In genomic region chr12:92362785-92363184, GRCh38 we compare ENCODE assay signal across 8 cellular contexts.
DNase-seq lines count a peak whose midpoint lies in the region; ATAC-seq and TF ChIP-seq lines count a peak whose summit lies in the region.

No MANE protein-coding gene starts in this region.

- in situ Hi-C loops in brain microvascular endothelial cell (cut with HindIII; ENCODE audit: low pct_ligation_motif_present, low sequenced_read_pairs), result no loop called here

- no peak for DNase-seq in NCI-H510A treated with DMSO at 0.1 percent for 48 hours (lab: John Stamatoyannopoulos, UW)
- DNase-seq in brain microvascular endothelial cell, result no peak
- no peak for DNase-seq in left cardiac atrium
- no peak for DNase-seq in epidermal melanocyte (ENCODE audit: insufficient read length, low spot score)

- no peak overlapping the region for H3K4me3 ChIP-seq in brain microvascular endothelial cell (ENCODE audit: low read depth, low read length)

- H3K27me3 ChIP-seq in layer of hippocampus (ENCODE audit: control insufficient read depth, insufficient read depth, low read length) (no peaks in the 10 kb centered on the region), brain microvascular endothelial cell (replicated peaks) (no peaks in the 10 kb centered on the region)

- TF ChIP-seq CTCF in brain microvascular endothelial cell (IDR thresholded peaks at IDR 0.05; ENCODE audit: low read depth, low read length, missing control alignments), result no peak

- peak overlapping the region; percentile 40 for H3K27ac ChIP-seq in layer of hippocampus (ENCODE audit: low read depth, low read length)
- no peak overlapping the region for H3K27ac ChIP-seq in brain microvascular endothelial cell

- ATAC-seq in GM19468 (IDR thresholded peaks at IDR 0.05; ENCODE audit: extremely low read depth, unreplicated experiment), result peak; percentile 31
- peak; percentile 53 for ATAC-seq in HG03571 (IDR thresholded peaks at IDR 0.05; ENCODE audit: unreplicated experiment)
- no peak for ATAC-seq in left cardiac atrium

- intact Hi-C loops in left cardiac atrium (cut with DNase I), result no loop called here

- H3K36me3 ChIP-seq in brain microvascular endothelial cell (replicated peaks), result no peaks in the 10 kb centered on the region

- TF ChIP-seq POLR2A in GM10847 (IDR thresholded peaks at IDR 0.05; ENCODE audit: extremely low read depth, insufficient read length), result peak; percentile 20

Comparison
In these comparisons a context has a peak if more than half of its experiments do, and no peak if none do; other contexts are left out.
1. ATAC-seq: peak in GM19468 (single experiment) and HG03571 (single experiment); none in left cardiac atrium (0 of 2).